9 cellular contexts compared by ENCODE assay signal in genomic region chr20:50138479-50139393, GRCh38. TPM values are rescaled to one million over a fixed set of nuclear protein-coding genes. Genes with fewer than 3 reads are reported as not detected.
DNase-seq lines count a peak whose midpoint lies in the region; ATAC-seq and TF ChIP-seq lines count a peak whose summit lies in the region.
"Had no signal": no experiment of that assay in that cellular context is flagged by ENCODE, and none has a peak within 500 bp of the region (broad histone marks: within the 10 kb centered on the region; RNA-seq: fewer than 3 reads in every experiment).

No MANE protein-coding gene starts in this region.

- peak overlapping the region; percentile 53; the same call in 1 of the 2 replicates for H3K27ac ChIP-seq in BLaER1
- peak overlapping the region in 3 of 4 donors; percentile 15 to 52 (median 50) for H3K27ac ChIP-seq in Peyer's patch

- H3K36me3 ChIP-seq in BLaER1 (peaks cover 97% of the 10 kb centered on the region), Peyer's patch (peaks cover 0 to 43% (median 0%) of the 10 kb centered on the region in 3 donors)

- H3K9ac ChIP-seq in BLaER1, result no peak overlapping the region

- DNase-seq in Peyer's patch, result peak in 2 of 3 donors; percentile 64 to 67
- no peak for DNase-seq in fibroblast of villous mesenchyme (ENCODE audit: low read depth)
- peak; percentile 75 for DNase-seq in occipital lobe (lab: John Stamatoyannopoulos, UW)
- no peak for DNase-seq in GF-D8 (lab: John Stamatoyannopoulos, UW)
- DNase-seq in cortex of kidney (lab: John Stamatoyannopoulos, UW), result no peak
- no peak for DNase-seq in T-helper 1 cell
- DNase-seq: HFFc6 had no signal

- ATAC-seq in GM21576 (IDR thresholded peaks at IDR 0.05; ENCODE audit: unreplicated experiment), result no peak

- 0 out of 2 replicates have a peak, but pooled peaks cover 6% of the 10 kb centered on the region for H3K4me1 ChIP-seq in BLaER1
- H3K4me1 ChIP-seq in Peyer's patch, result peaks cover 0 to 27% (median 0%) of the 10 kb centered on the region in 4 donors

- H3K4me3 ChIP-seq in BLaER1 (no peak overlapping the region), Peyer's patch (no peak overlapping the region), fibroblast of villous mesenchyme (ENCODE audit: low read depth, low read length) (no peak overlapping the region)

- H3K4me2 ChIP-seq in BLaER1, result 0 out of 2 replicates have a peak overlapping the region, but pooled peaks have one; percentile 9

- TF ChIP-seq CTCF in Peyer's patch (IDR thresholded peaks at IDR 0.05) (no peak), fibroblast of villous mesenchyme (IDR thresholded peaks at IDR 0.05; ENCODE audit: insufficient read depth, low read depth, low read length) (peak; percentile 8)

- no peak for TF ChIP-seq POLR2A in Peyer's patch (IDR thresholded peaks at IDR 0.05)

- H4K20me1 ChIP-seq in BLaER1, result peaks cover 88% of the 10 kb centered on the region

- H3K9me3 ChIP-seq in BLaER1, result no peaks in the 10 kb centered on the region
- no peaks in the 10 kb centered on the region for H3K9me3 ChIP-seq in Peyer's patch

- H3K27me3 ChIP-seq in BLaER1 (no peaks in the 10 kb centered on the region), Peyer's patch (no peaks in the 10 kb centered on the region)

RNA-seq across cellular contexts. Expression of gene PEDS1, which starts 14.8 kb away (rescaled TPM):
- total RNA-seq in Peyer's patch (10 to 100 TPM; 13.2 to 34.3 (median 24.5) TPM), fibroblast of villous mesenchyme (25.9 and 27.7 TPM in 2 replicates), occipital lobe (10.0 TPM)

RNA-seq across cellular contexts. Expression of gene UBE2V1, which starts 25.8 kb away (rescaled TPM):
- 100 to 1,000 TPM in 3 of 4 donors, 10 to 100 TPM in 1; 94.4 to 111 (median 105) TPM for total RNA-seq in Peyer's patch
- total RNA-seq in fibroblast of villous mesenchyme, result 88.1 and 90.2 TPM in 2 replicates
- 30.1 TPM for total RNA-seq in occipital lobe

RNA-seq across cellular contexts. Expression of gene CEBPB, which starts 51.9 kb away (rescaled TPM):
- total RNA-seq in Peyer's patch (10 to 100 TPM; 13.8 to 41.3 (median 27.8) TPM), fibroblast of villous mesenchyme (70.4 and 71.5 TPM in 2 replicates), occipital lobe (0.78 TPM)

Comparison
In these comparisons a context has a peak if more than half of its experiments do, and no peak if none do; other contexts are left out.
1. DNase-seq: peak in Peyer's patch (2 of 3) and occipital lobe (single experiment); none in fibroblast of villous mesenchyme (single experiment), GF-D8 (single experiment), cortex of kidney (single experiment) and T-helper 1 cell (0 of 5).